20 cellular contexts compared by ENCODE assay signal in the genomic region with DNA sequence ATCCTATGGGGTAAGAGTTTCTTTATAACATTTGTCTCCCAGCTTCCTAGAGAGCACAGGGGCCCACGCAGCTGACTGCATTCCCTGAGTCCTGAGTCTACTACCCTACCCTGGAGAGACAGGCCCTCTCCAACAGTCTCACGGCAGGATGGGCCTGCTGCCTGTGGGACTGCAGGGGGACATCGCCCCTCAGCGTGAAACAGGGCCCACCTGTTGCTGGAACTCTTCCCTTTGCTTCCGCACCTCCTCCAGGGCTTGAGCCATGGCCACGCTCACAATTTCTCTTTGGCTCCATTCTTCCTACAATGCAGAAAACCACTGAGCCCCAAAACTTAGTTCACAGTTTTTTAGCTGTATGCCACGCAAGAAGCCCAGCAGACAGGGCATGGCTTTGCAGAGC. TPM values are rescaled to one million over a fixed set of nuclear protein-coding genes. Genes with fewer than 3 reads are reported as not detected.
DNase-seq lines count a peak whose midpoint lies in the region; ATAC-seq and TF ChIP-seq lines count a peak whose summit lies in the region.
"Had no signal": no experiment of that assay in that cellular context is flagged by ENCODE, and none has a peak within 500 bp of the region (broad histone marks: within the 10 kb centered on the region; RNA-seq: fewer than 3 reads in every experiment).

No MANE protein-coding gene starts in this region.

- H3K27me3 ChIP-seq in right atrium auricular region = no peaks in the 10 kb centered on the region
- H3K27me3 ChIP-seq: BLaER1 treated with 17β-estradiol and CSF1 and Interleukin-3, amounts not matched to agents 10 nM and 100 nM had no signal

- H3K27me3 Mint-ChIP-seq in central memory CD8-positive, alpha-beta T cell = no peaks in the 10 kb centered on the region
- no peaks in the 10 kb centered on the region for H3K27me3 Mint-ChIP-seq in stimulated activated memory B cell treated with anti-CD40 and anti-IgM and Interleukin-4, amounts not matched to agents 10 μg/mL and 1 μg/mL and 100 μg/mL, for 72 hours
- peaks cover 4% of the 10 kb centered on the region for H3K27me3 Mint-ChIP-seq in activated naive CD8-positive, alpha-beta T cell treated with anti-CD3 and anti-CD28 coated beads for 36 hours
- H3K27me3 Mint-ChIP-seq: B cell had no signal

- no peaks in the 10 kb centered on the region for H3K9me3 Mint-ChIP-seq in central memory CD8-positive, alpha-beta T cell
- H3K9me3 Mint-ChIP-seq in stimulated activated memory B cell treated with anti-CD40 and anti-IgM and Interleukin-4, amounts not matched to agents 10 μg/mL and 1 μg/mL and 100 μg/mL, for 72 hours = no peaks in the 10 kb centered on the region
- no peaks in the 10 kb centered on the region for H3K9me3 Mint-ChIP-seq in activated naive CD8-positive, alpha-beta T cell treated with anti-CD3 and anti-CD28 coated beads for 36 hours
- H3K9me3 Mint-ChIP-seq: CD4-positive, alpha-beta T cell; CD8-positive, alpha-beta T cell had no signal

- no peaks in the 10 kb centered on the region for H3K9me3 ChIP-seq in right atrium auricular region
- H3K9me3 ChIP-seq: A549; BLaER1 treated with 17β-estradiol and CSF1 and Interleukin-3, amounts not matched to agents 10 nM and 100 nM; Caco-2 had no signal

- intact Hi-C loops in Right ventricle myocardium inferior (cut with DNase I) (no loop called here), posterior vena cava (cut with DNase I) (no loop called here)

- DNase-seq in Right ventricle myocardium inferior (ENCODE audit: missing footprints) = peak; percentile 13
- no peak for DNase-seq in right atrium auricular region (ENCODE audit: low spot score)
- DNase-seq in central memory CD8-positive, alpha-beta T cell (ENCODE audit: low spot score in 2 of 2) = no peak
- DNase-seq in posterior vena cava (ENCODE audit: low spot score) = peak; percentile 55
- DNase-seq in activated naive CD8-positive, alpha-beta T cell treated with anti-CD3 and anti-CD28 coated beads for 36 hours = no peak
- DNase-seq: AML-193; Caco-2; Calu3; CD4-positive, alpha-beta T cell; CD8-positive, alpha-beta T cell; DMS79 treated with DMSO at 0.1 percent for 48 hours; GF-D8 had no signal

- H3K27ac ChIP-seq in right atrium auricular region = no peak overlapping the region
- H3K27ac ChIP-seq: 22Rv1, A549, C4-2B had no signal

- H3K36me3 Mint-ChIP-seq in central memory CD8-positive, alpha-beta T cell (ENCODE audit: insufficient read depth) = peaks cover 28% of the 10 kb centered on the region
- peaks cover 81% of the 10 kb centered on the region for H3K36me3 Mint-ChIP-seq in stimulated activated memory B cell treated with anti-CD40 and anti-IgM and Interleukin-4, amounts not matched to agents 10 μg/mL and 1 μg/mL and 100 μg/mL, for 72 hours
- peaks cover 65% of the 10 kb centered on the region for H3K36me3 Mint-ChIP-seq in activated naive CD8-positive, alpha-beta T cell treated with anti-CD3 and anti-CD28 coated beads for 36 hours

- no peaks in the 10 kb centered on the region for H3K4me1 ChIP-seq in right atrium auricular region
- H3K4me1 ChIP-seq: A549, Caco-2 had no signal

- H3K4me1 Mint-ChIP-seq in central memory CD8-positive, alpha-beta T cell = peaks cover 14% of the 10 kb centered on the region
- peaks cover 20% of the 10 kb centered on the region for H3K4me1 Mint-ChIP-seq in stimulated activated memory B cell treated with anti-CD40 and anti-IgM and Interleukin-4, amounts not matched to agents 10 μg/mL and 1 μg/mL and 100 μg/mL, for 72 hours
- H3K4me1 Mint-ChIP-seq in activated naive CD8-positive, alpha-beta T cell treated with anti-CD3 and anti-CD28 coated beads for 36 hours = peaks cover 4% of the 10 kb centered on the region

- H3K27ac Mint-ChIP-seq in central memory CD8-positive, alpha-beta T cell (ENCODE audit: low read depth) = peak overlapping the region; percentile 32
- H3K27ac Mint-ChIP-seq in stimulated activated memory B cell treated with anti-CD40 and anti-IgM and Interleukin-4, amounts not matched to agents 10 μg/mL and 1 μg/mL and 100 μg/mL, for 72 hours = no peak overlapping the region
- H3K27ac Mint-ChIP-seq in activated naive CD8-positive, alpha-beta T cell treated with anti-CD3 and anti-CD28 coated beads for 36 hours = no peak overlapping the region
- H3K27ac Mint-ChIP-seq: B cell; CD4-positive, alpha-beta T cell; CD8-positive, alpha-beta T cell had no signal

- H3K4me3 ChIP-seq in right atrium auricular region = no peak overlapping the region
- H3K4me3 ChIP-seq: A549; BLaER1 treated with 17β-estradiol and CSF1 and Interleukin-3, amounts not matched to agents 10 nM and 100 nM had no signal

- peaks cover 75% of the 10 kb centered on the region for H3K36me3 ChIP-seq in right atrium auricular region

- ATAC-seq in Right ventricle myocardium inferior = no peak
- no peak for ATAC-seq in central memory CD8-positive, alpha-beta T cell (replicated peaks; ENCODE audit: extremely low read depth, poor library complexity, severe bottlenecking)
- ATAC-seq in HG02623 (IDR thresholded peaks at IDR 0.05; ENCODE audit: unreplicated experiment) = no peak
- ATAC-seq in stimulated activated memory B cell treated with anti-CD40 and anti-IgM and Interleukin-4, amounts not matched to agents 10 μg/mL and 1 μg/mL and 100 μg/mL, for 72 hours = no peak
- ATAC-seq: A549; CD8-positive, alpha-beta T cell had no signal

- H3K4me3 Mint-ChIP-seq in central memory CD8-positive, alpha-beta T cell = no peak overlapping the region
- H3K4me3 Mint-ChIP-seq in stimulated activated memory B cell treated with anti-CD40 and anti-IgM and Interleukin-4, amounts not matched to agents 10 μg/mL and 1 μg/mL and 100 μg/mL, for 72 hours = no peak overlapping the region
- H3K4me3 Mint-ChIP-seq in activated naive CD8-positive, alpha-beta T cell treated with anti-CD3 and anti-CD28 coated beads for 36 hours = no peak overlapping the region
- H3K4me3 Mint-ChIP-seq: B cell; CD4-positive, alpha-beta T cell; CD8-positive, alpha-beta T cell had no signal

- no peak for TF ChIP-seq CTCF in right atrium auricular region (IDR thresholded peaks at IDR 0.05)

RNA-seq across cellular contexts. Expression of a gene that starts 28.2 kb away (rescaled TPM):
- total RNA-seq in Right ventricle myocardium inferior (41.8 TPM), right atrium auricular region (10 to 100 TPM; 21.7 to 23.5 TPM), posterior vena cava (10 to 100 TPM; 23.1 to 23.4 TPM)
- 100 to 1,000 TPM; 102 to 104 TPM for total RNA-seq in activated naive CD8-positive, alpha-beta T cell treated with anti-CD3 and anti-CD28 coated beads for 36 hours

RNA-seq across cellular contexts. Expression of a gene that starts 28.4 kb away (rescaled TPM):
- 752 TPM for total RNA-seq in Right ventricle myocardium inferior
- 1,000 to 10,000 TPM in 1 of 2 donors, 100 to 1,000 TPM in 1; 846 to 1,378 TPM for total RNA-seq in right atrium auricular region
- 1,000 to 10,000 TPM in 1 of 2 donors, 100 to 1,000 TPM in 1; 997 to 1,074 TPM for total RNA-seq in posterior vena cava
- 1,000 to 10,000 TPM; 2,220 to 2,231 TPM for total RNA-seq in activated naive CD8-positive, alpha-beta T cell treated with anti-CD3 and anti-CD28 coated beads for 36 hours

RNA-seq across cellular contexts. Expression of a gene that starts 36.9 kb away (rescaled TPM):
- total RNA-seq in Right ventricle myocardium inferior = not detected
- not detected for total RNA-seq in right atrium auricular region
- not detected for total RNA-seq in posterior vena cava
- total RNA-seq in activated naive CD8-positive, alpha-beta T cell treated with anti-CD3 and anti-CD28 coated beads for 36 hours = not detected
- total RNA-seq: A172; B cell; Caco-2; Calu3; CD4-positive, alpha-beta T cell; CD8-positive, alpha-beta T cell had no signal

RNA-seq across cellular contexts. Expression of a gene that starts 50.7 kb away (rescaled TPM):
- total RNA-seq in Right ventricle myocardium inferior (16.4 TPM), right atrium auricular region (10 to 100 TPM; 12.8 to 17.2 TPM), posterior vena cava (10 to 100 TPM; 21.0 to 21.5 TPM)
- 10 to 100 TPM; 12.0 to 14.3 TPM for total RNA-seq in activated naive CD8-positive, alpha-beta T cell treated with anti-CD3 and anti-CD28 coated beads for 36 hours

Comparison
In these comparisons a context has a peak if more than half of its experiments do, and no peak if none do; other contexts are left out.
1. DNase-seq: peak in Right ventricle myocardium inferior (single experiment) and posterior vena cava (single experiment); none in right atrium auricular region (single experiment), central memory CD8-positive, alpha-beta T cell (0 of 2) and activated naive CD8-positive, alpha-beta T cell treated with anti-CD3 and anti-CD28 coated beads for 36 hours (single experiment).